9 cellular contexts compared by ENCODE assay signal in genomic region chr20:35490736-35491181, GRCh38. TPM values are rescaled to one million over a fixed set of nuclear protein-coding genes. Genes with fewer than 3 reads are reported as not detected.
DNase-seq lines count a peak whose midpoint lies in the region; ATAC-seq, FAIRE-seq and TF ChIP-seq lines count a peak whose summit lies in the region.
"Had no signal": no experiment of that assay in that cellular context is flagged by ENCODE, and none has a peak within 500 bp of the region (broad histone marks: within the 10 kb centered on the region; RNA-seq: fewer than 3 reads in every experiment).

No MANE protein-coding gene starts in this region.

- peak overlapping the region; percentile 91 for H3K4me2 ChIP-seq in BLaER1

- TF ChIP-seq CTCF in HL-60 (IDR thresholded peaks at IDR 0.05; ENCODE audit: insufficient read depth, low read length) (no peak), kidney (IDR thresholded peaks at IDR 0.05; ENCODE audit: borderline replicate concordance, extremely low read depth, insufficient read depth) (no peak), endodermal cell (conservative IDR thresholded peaks at IDR 0.05) (no peak)

- H3K9me3 Mint-ChIP-seq in endodermal cell, result no peaks in the 10 kb centered on the region

- 93 to 98% methylated on average over 5 to 6 of the region's 6 CpGs for WGBS in endodermal cell (ENCODE audit: insufficient coverage in 1 of 2, insufficient read length in 1 of 2), 2 experiments

- H3K4me3 Mint-ChIP-seq in endodermal cell, result no peak overlapping the region

- intact Hi-C loops in kidney (cut with DNase I), result no loop called here

- peaks cover 66% of the 10 kb centered on the region for H3K36me3 Mint-ChIP-seq in endodermal cell (ENCODE audit: low read depth)

- H3K4me1 Mint-ChIP-seq in endodermal cell, result no peaks in the 10 kb centered on the region

- no peaks in the 10 kb centered on the region; the same call in 1 of the 2 replicates for H4K20me1 ChIP-seq in BLaER1

- H3K27ac ChIP-seq in BLaER1 (peak overlapping the region; percentile 86), HL-60 (replicated peaks) (peak overlapping the region; percentile 77), kidney (ENCODE audit: low read depth in 2 of 2, low read length in 2 of 2) (no peak overlapping the region), endodermal cell (ENCODE audit: low read depth, low read length) (no peak overlapping the region)
- H3K27ac ChIP-seq: thyroid gland had no signal

- H3K9ac ChIP-seq in BLaER1 (peak overlapping the region; percentile 71), kidney (ENCODE audit: low read length in 2 of 2) (no peak overlapping the region), endodermal cell (ENCODE audit: extremely low read depth, low read length, poor library complexity, severe bottlenecking) (no peak overlapping the region)

- ATAC-seq in GM19463 (IDR thresholded peaks at IDR 0.05; ENCODE audit: unreplicated experiment), result peak; percentile 94

- H3K4me1 ChIP-seq in BLaER1 (peaks cover 27% of the 10 kb centered on the region), kidney (ENCODE audit: control insufficient read depth in 1 of 2, insufficient read depth in 1 of 2, low read depth in 1 of 2, low read length in 2 of 2) (no peaks in the 10 kb centered on the region), endodermal cell (ENCODE audit: control insufficient read depth, insufficient read depth, low read length) (no peaks in the 10 kb centered on the region)
- H3K4me1 ChIP-seq: thyroid gland had no signal

- no peaks in the 10 kb centered on the region for H3K27me3 Mint-ChIP-seq in endodermal cell (ENCODE audit: insufficient read depth)

- H3K36me3 ChIP-seq in BLaER1 (peaks cover 88% of the 10 kb centered on the region), kidney (ENCODE audit: control insufficient read depth in 1 of 2, insufficient read depth in 2 of 2, low read length in 2 of 2) (peaks cover 24 to 31% of the 10 kb centered on the region in 2 donors), endodermal cell (ENCODE audit: control insufficient read depth, insufficient read depth, low read length) (peaks cover 39% of the 10 kb centered on the region)

- H3K4me3 ChIP-seq in BLaER1, result peak overlapping the region; percentile 65
- peak overlapping the region; percentile 69 for H3K4me3 ChIP-seq in HL-60 (replicated peaks; ENCODE audit: insufficient read depth, low read length)
- peak overlapping the region; percentile 26 to 41 for H3K4me3 ChIP-seq in kidney (ENCODE audit: low read length in 2 of 2)
- H3K4me3 ChIP-seq in endodermal cell (ENCODE audit: low read length), result no peak overlapping the region
- H3K4me3 ChIP-seq: thyroid gland had no signal

- DNase-seq in HL-60 (ENCODE audit: low read depth in 1 of 2, low spot score in 1 of 2) (peak; percentile 69 to 82), kidney (no peak), endodermal cell (no peak), NCI-H187 treated with DMSO at 0.1 percent for 48 hours (lab: John Stamatoyannopoulos, UW) (no peak)
- peak; percentile 81 for DNase-seq in activated CD8-positive, alpha-beta memory T cell treated with anti-CD3 and anti-CD28 coated beads for 24 hours
- peak; percentile 29 to 31 for DNase-seq in stimulated activated CD8-positive, alpha-beta memory T cell treated with anti-CD3 and anti-CD28 coated beads, Interleukin-4, amount 100 ng/mL, for 4 hours (ENCODE audit: low read depth in 2 of 2, low spot score in 1 of 2)

- H3K9me3 ChIP-seq in BLaER1 (no peaks in the 10 kb centered on the region), kidney (ENCODE audit: control insufficient read depth in 1 of 2, low read length in 2 of 2) (no peaks in the 10 kb centered on the region), endodermal cell (ENCODE audit: control insufficient read depth, low read length) (no peaks in the 10 kb centered on the region)
- H3K9me3 ChIP-seq: thyroid gland had no signal

- no peak for FAIRE-seq in kidney (lab: Jason Lieb, UNC)

- H3K27ac Mint-ChIP-seq in endodermal cell, result no peak overlapping the region

- H3K27me3 ChIP-seq in BLaER1, result no peaks in the 10 kb centered on the region
- H3K27me3 ChIP-seq in HL-60 (ENCODE audit: insufficient read depth, poor library complexity, severe bottlenecking), result no peaks in the 10 kb centered on the region
- H3K27me3 ChIP-seq in endodermal cell (ENCODE audit: control insufficient read depth, insufficient read depth, low read length, poor library complexity, severe bottlenecking), result no peaks in the 10 kb centered on the region
- H3K27me3 ChIP-seq: thyroid gland had no signal

RNA-seq across cellular contexts. Expression of gene CEP250, which starts 35.4 kb away (rescaled TPM):
- total RNA-seq in kidney (25.2 TPM), endodermal cell (10 to 100 TPM; 29.8 to 46.5 TPM)
- polyA plus RNA-seq in kidney (ENCODE audit: insufficient read depth, low read depth, low replicate concordance), result 4.9 TPM
- polyA plus RNA-seq in endodermal cell (2013, experiment 1 of 2), result 44.3 TPM
- polyA plus RNA-seq in endodermal cell (2013, experiment 2 of 2), result 37.2 TPM

RNA-seq across cellular contexts. Expression of gene C20orf173, which starts 38.7 kb away (rescaled TPM):
- total RNA-seq in kidney, result not detected
- polyA plus RNA-seq in kidney (ENCODE audit: insufficient read depth, low read depth, low replicate concordance), result not detected
- not detected for total RNA-seq in endodermal cell
- not detected for polyA plus RNA-seq in endodermal cell (2013, experiment 1 of 2)
- polyA plus RNA-seq in endodermal cell (2013, experiment 2 of 2), result not detected
- total RNA-seq: thyroid gland had no signal

RNA-seq across cellular contexts. Expression of gene ERGIC3, which starts 51.1 kb away (rescaled TPM):
- total RNA-seq in kidney, result 230 TPM
- 371 TPM for polyA plus RNA-seq in kidney (ENCODE audit: insufficient read depth, low read depth, low replicate concordance)
- 100 to 1,000 TPM; 217 to 230 TPM for total RNA-seq in endodermal cell
- polyA plus RNA-seq in endodermal cell (2013, experiment 1 of 2), result 251 TPM
- 226 TPM for polyA plus RNA-seq in endodermal cell (2013, experiment 2 of 2)

RNA-seq across cellular contexts. Expression of gene GDF5, which starts 52.7 kb away (rescaled TPM):
- total RNA-seq in kidney (0.66 TPM), endodermal cell (not detected)
- not detected for polyA plus RNA-seq in kidney (ENCODE audit: insufficient read depth, low read depth, low replicate concordance)
- 0.18 TPM for polyA plus RNA-seq in endodermal cell (2013, experiment 1 of 2)
- 0.29 TPM for polyA plus RNA-seq in endodermal cell (2013, experiment 2 of 2)

Comparison
In these comparisons a context has a peak if more than half of its experiments do, and no peak if none do; other contexts are left out.
1. H3K27ac ChIP-seq: peak in BLaER1 (single experiment) and HL-60 (single experiment); none in kidney (0 of 2) and endodermal cell (single experiment).
2. DNase-seq: peak in HL-60 (2 of 2), activated CD8-positive, alpha-beta memory T cell treated with anti-CD3 and anti-CD28 coated beads for 24 hours (single experiment) and stimulated activated CD8-positive, alpha-beta memory T cell treated with anti-CD3 and anti-CD28 coated beads, Interleukin-4, amount 100 ng/mL, for 4 hours (2 of 2); none in kidney (single experiment), endodermal cell (single experiment) and NCI-H187 treated with DMSO at 0.1 percent for 48 hours (single experiment).